ENCODE assay signal across 7 cellular contexts in the genomic region with DNA sequence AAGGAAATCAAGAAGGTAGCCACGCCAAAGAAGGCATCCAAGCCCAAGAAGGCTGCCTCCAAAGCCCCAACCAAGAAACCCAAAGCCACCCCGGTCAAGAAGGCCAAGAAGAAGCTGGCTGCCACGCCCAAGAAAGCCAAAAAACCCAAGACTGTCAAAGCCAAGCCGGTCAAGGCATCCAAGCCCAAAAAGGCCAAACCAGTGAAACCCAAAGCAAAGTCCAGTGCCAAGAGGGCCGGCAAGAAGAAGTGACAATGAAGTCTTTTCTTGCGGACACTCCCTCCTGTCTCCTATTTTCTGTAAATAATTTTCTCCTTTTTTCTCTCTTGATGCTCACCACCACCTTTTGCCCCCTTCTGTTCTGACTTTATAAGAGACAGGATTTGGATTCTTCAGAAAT. TPM values are rescaled to one million over a fixed set of nuclear protein-coding genes. Genes with fewer than 3 reads are reported as not detected.
DNase-seq lines count a peak whose midpoint lies in the region; ATAC-seq and TF ChIP-seq lines count a peak whose summit lies in the region.
"Had no signal": no experiment of that assay in that cellular context is flagged by ENCODE, and none has a peak within 500 bp of the region (broad histone marks: within the 10 kb centered on the region; RNA-seq: fewer than 3 reads in every experiment).

No MANE protein-coding gene starts in this region.

- no peak for ATAC-seq in stimulated activated naive CD8-positive, alpha-beta T cell treated with anti-CD3 and anti-CD28 coated beads, Interleukin-15, Interleukin-2, amounts not matched to agents 100 U/mL and 50 U/mL, for 24 hours
- ATAC-seq in left lung, result no peak

- peaks cover 15 to 69% of the 10 kb centered on the region in 2 donors for H3K4me1 ChIP-seq in left lung

- no peak for TF ChIP-seq CTCF in left lung (IDR thresholded peaks at IDR 0.05)

- no peaks in the 10 kb centered on the region for H3K9me3 Mint-ChIP-seq in stimulated activated naive CD8-positive, alpha-beta T cell treated with anti-CD3 and anti-CD28 coated beads, Interleukin-15, Interleukin-2, amounts not matched to agents 100 ng/mL and 50 ng/mL, for 24 hours

- H3K4me1 Mint-ChIP-seq in stimulated activated naive CD8-positive, alpha-beta T cell treated with anti-CD3 and anti-CD28 coated beads, Interleukin-15, Interleukin-2, amounts not matched to agents 100 ng/mL and 50 ng/mL, for 24 hours (ENCODE audit: low read depth), result peaks cover 41% of the 10 kb centered on the region

- H3K36me3 ChIP-seq in left lung, result no peaks in the 10 kb centered on the region

- peaks cover 0 to 69% of the 10 kb centered on the region in 2 donors for H3K27me3 ChIP-seq in left lung

- peak overlapping the region; percentile 78 to 84 for H3K27ac ChIP-seq in left lung

- H3K4me3 Mint-ChIP-seq in stimulated activated naive CD8-positive, alpha-beta T cell treated with anti-CD3 and anti-CD28 coated beads, Interleukin-15, Interleukin-2, amounts not matched to agents 100 ng/mL and 50 ng/mL, for 24 hours, result peak overlapping the region; percentile 72

- H3K36me3 Mint-ChIP-seq in stimulated activated naive CD8-positive, alpha-beta T cell treated with anti-CD3 and anti-CD28 coated beads, Interleukin-15, Interleukin-2, amounts not matched to agents 100 ng/mL and 50 ng/mL, for 24 hours (ENCODE audit: low read depth), result no peaks in the 10 kb centered on the region

- DNase-seq in stimulated activated naive CD8-positive, alpha-beta T cell treated with anti-CD3 and anti-CD28 coated beads, Interleukin-15, Interleukin-2, amounts not matched to agents 100 U/mL and 50 U/mL, for 24 hours, result no peak
- DNase-seq in left lung (no peak), NCI-H1417 treated with DMSO at 0.1 percent for 48 hours (lab: John Stamatoyannopoulos, UW) (no peak), HPDE6-E6E7 (ENCODE audit: extremely low spot score) (no peak), putamen (ENCODE audit: low spot score) (no peak)
- DNase-seq: cortex of kidney had no signal

- no peaks in the 10 kb centered on the region for H3K9me3 ChIP-seq in left lung

- H3K27me3 Mint-ChIP-seq in stimulated activated naive CD8-positive, alpha-beta T cell treated with anti-CD3 and anti-CD28 coated beads, Interleukin-15, Interleukin-2, amounts not matched to agents 100 ng/mL and 50 ng/mL, for 24 hours, result peaks cover 62% of the 10 kb centered on the region

- H3K4me3 ChIP-seq in left lung, result peak overlapping the region; percentile 56 to 59

- H3K27ac Mint-ChIP-seq in stimulated activated naive CD8-positive, alpha-beta T cell treated with anti-CD3 and anti-CD28 coated beads, Interleukin-15, Interleukin-2, amounts not matched to agents 100 ng/mL and 50 ng/mL, for 24 hours, result no peak overlapping the region

- intact Hi-C loops in left lung (cut with DNase I), result no loop called here

RNA-seq across cellular contexts. Expression of gene GCAT, which starts 1.9 kb away (rescaled TPM):
- total RNA-seq in left lung, result 10 to 100 TPM; 12.6 to 16.7 TPM

RNA-seq across cellular contexts. Expression of gene GALR3, which starts 17.3 kb away (rescaled TPM):
- not detected for total RNA-seq in left lung

RNA-seq across cellular contexts. Expression of gene ANKRD54, which starts 38.3 kb away (rescaled TPM):
- 10 to 100 TPM; 15.2 to 21.9 TPM for total RNA-seq in left lung

RNA-seq across cellular contexts. Expression of gene EIF3L, which starts 43.3 kb away (rescaled TPM):
- total RNA-seq in left lung, result 100 to 1,000 TPM; 310 to 378 TPM
